ENCODE assay signal across 8 cellular contexts in genomic region chr1:166876540-166876838, GRCh38. TPM values are rescaled to one million over a fixed set of nuclear protein-coding genes. Genes with fewer than 3 reads are reported as not detected.
DNase-seq lines count a peak whose midpoint lies in the region; ATAC-seq and TF ChIP-seq lines count a peak whose summit lies in the region.

No MANE protein-coding gene starts in this region.

- no peaks in the 10 kb centered on the region for H4K20me1 ChIP-seq in DOHH2 (ENCODE audit: control insufficient read depth, insufficient read depth, low read depth, low read length)

- H3K36me3 ChIP-seq in DOHH2 (ENCODE audit: control insufficient read depth, low read length) = peaks cover 5% of the 10 kb centered on the region; the same call in 1 of the 2 replicates

- H3K9me3 Mint-ChIP-seq in activated T-helper 17 cell treated with anti-CD3 and anti-CD28 coated beads, Interleukin-2, amount 50 U/mL, for 72 hours = no peaks in the 10 kb centered on the region
- no peaks in the 10 kb centered on the region for H3K9me3 Mint-ChIP-seq in memory B cell

- H3K9me3 ChIP-seq in DOHH2 (ENCODE audit: control insufficient read depth, insufficient read depth, low read length) = no peaks in the 10 kb centered on the region

- ATAC-seq in HG02678 (IDR thresholded peaks at IDR 0.05; ENCODE audit: unreplicated experiment) (peak; percentile 1), memory B cell (ENCODE audit: low read depth) (no peak)
- peak; percentile 0 for ATAC-seq in activated T-helper 17 cell treated with anti-CD3 and anti-CD28 coated beads, Interleukin-2, amount 50 U/mL, for 72 hours (replicated peaks)

- H3K27ac Mint-ChIP-seq in activated T-helper 17 cell treated with anti-CD3 and anti-CD28 coated beads, Interleukin-2, amount 50 U/mL, for 72 hours = peak overlapping the region; percentile 89
- H3K27ac Mint-ChIP-seq in memory B cell = peak overlapping the region; percentile 46

- peaks cover 45% of the 10 kb centered on the region for H3K79me2 ChIP-seq in DOHH2 (ENCODE audit: control insufficient read depth, low read length)

- TF ChIP-seq CTCF in DOHH2 (IDR thresholded peaks at IDR 0.05; ENCODE audit: low read depth, low read length, poor library complexity, severe bottlenecking) = peak; percentile 40

- H3K27me3 ChIP-seq in DOHH2 (ENCODE audit: control insufficient read depth, low read length) = no peaks in the 10 kb centered on the region

- H3K36me3 Mint-ChIP-seq in activated T-helper 17 cell treated with anti-CD3 and anti-CD28 coated beads, Interleukin-2, amount 50 U/mL, for 72 hours (ENCODE audit: low read depth) = peaks cover 14% of the 10 kb centered on the region
- H3K36me3 Mint-ChIP-seq in memory B cell = peaks cover 2% of the 10 kb centered on the region

- H3K4me1 ChIP-seq in DOHH2 (ENCODE audit: control insufficient read depth, low read length) = peaks cover 20% of the 10 kb centered on the region

- H3K27ac ChIP-seq in DOHH2 (ENCODE audit: low read depth, low read length) = no peak overlapping the region

- no peak for DNase-seq in memory B cell (ENCODE audit: low spot score in 2 of 2)
- no peak for DNase-seq in DMS 273 treated with DMSO at 0.1 percent for 48 hours (lab: John Stamatoyannopoulos, UW)
- no peak for DNase-seq in SW480 (ENCODE audit: low spot score)
- DNase-seq in NCI-H1930 (lab: John Stamatoyannopoulos, UW) = no peak
- no peak for DNase-seq in NK-92 (lab: John Stamatoyannopoulos, UW; ENCODE audit: unreplicated experiment)

- H3K27me3 Mint-ChIP-seq in activated T-helper 17 cell treated with anti-CD3 and anti-CD28 coated beads, Interleukin-2, amount 50 U/mL, for 72 hours = no peaks in the 10 kb centered on the region
- no peaks in the 10 kb centered on the region for H3K27me3 Mint-ChIP-seq in memory B cell

- H3K9me2 ChIP-seq in DOHH2 (replicated peaks; ENCODE audit: control insufficient read depth, low read length) = no peaks in the 10 kb centered on the region

- peak overlapping the region; percentile 88 for H3K4me3 ChIP-seq in DOHH2 (ENCODE audit: low read length)

- H3K4me3 Mint-ChIP-seq in activated T-helper 17 cell treated with anti-CD3 and anti-CD28 coated beads, Interleukin-2, amount 50 U/mL, for 72 hours = peak overlapping the region; percentile 85
- peak overlapping the region; percentile 88 for H3K4me3 Mint-ChIP-seq in memory B cell

- H3K4me1 Mint-ChIP-seq in activated T-helper 17 cell treated with anti-CD3 and anti-CD28 coated beads, Interleukin-2, amount 50 U/mL, for 72 hours = peaks cover 19% of the 10 kb centered on the region
- H3K4me1 Mint-ChIP-seq in memory B cell = peaks cover 14% of the 10 kb centered on the region

- H3K4me2 ChIP-seq in DOHH2 (ENCODE audit: low read length) = peak overlapping the region; percentile 93

- H3F3A ChIP-seq in DOHH2 (ENCODE audit: control insufficient read depth, insufficient read depth) = no peaks in the 10 kb centered on the region

RNA-seq across cellular contexts. Expression of gene TADA1, which starts 0.4 kb away (rescaled TPM):
- total RNA-seq in activated T-helper 17 cell treated with anti-CD3 and anti-CD28 coated beads, Interleukin-2, amount 50 U/mL, for 72 hours = 10 to 100 TPM; 10.5 to 11.1 TPM

RNA-seq across cellular contexts. Expression of gene POGK, which starts 37.2 kb away (rescaled TPM):
- 10 to 100 TPM; 29.5 to 47.2 TPM for total RNA-seq in activated T-helper 17 cell treated with anti-CD3 and anti-CD28 coated beads, Interleukin-2, amount 50 U/mL, for 72 hours
